ENCODE assay signal across 18 cellular contexts in genomic region chr2:47028846-47029560, GRCh38.
DNase-seq lines count a peak whose midpoint lies in the region; ATAC-seq and TF ChIP-seq lines count a peak whose summit lies in the region.
"Had no signal": no experiment of that assay in that cellular context is flagged by ENCODE, and none has a peak within 500 bp of the region (broad histone marks: within the 10 kb centered on the region; RNA-seq: fewer than 3 reads in every experiment).

No MANE protein-coding gene starts in this region.

- H4K91ac ChIP-seq in IMR-90 (ENCODE audit: insufficient read depth, low read depth, low read length): no peak overlapping the region

- CTCF ChIA-PET in IMR-90 (lab: Yijun Ruan, JAX): no interaction called here

- no peak overlapping the region for H4K5ac ChIP-seq in IMR-90 (ENCODE audit: low read depth, low read length)

- peak overlapping the region; percentile 74 for H2AK9ac ChIP-seq in IMR-90 (replicated peaks; ENCODE audit: low read depth, low read length, poor library complexity)

- H4K20me1 ChIP-seq in IMR-90 (ENCODE audit: insufficient read depth, low read length): no peaks in the 10 kb centered on the region

- H3K9me3 ChIP-seq in IMR-90 (ENCODE audit: control insufficient read depth, insufficient read depth, low read length) (no peaks in the 10 kb centered on the region), ascending aorta (no peaks in the 10 kb centered on the region)
- H3K9me3 ChIP-seq: psoas muscle had no signal

- H3K4ac ChIP-seq in IMR-90 (ENCODE audit: low read depth, low read length): no peak overlapping the region

- no peak overlapping the region for H3K14ac ChIP-seq in IMR-90 (replicated peaks; ENCODE audit: low read depth, low read length)

- DNase-seq in activated naive CD8-positive, alpha-beta T cell treated with anti-CD3 and anti-CD28 coated beads, Interleukin-2, amount 10 ng/mL, durations not matched to agents 7 days and 5 days: no peak
- no peak for DNase-seq in activated naive CD8-positive, alpha-beta T cell treated with anti-CD3 and anti-CD28 coated beads for 36 hours
- DNase-seq in IMR-90 (no peak), ascending aorta (ENCODE audit: low spot score in 2 of 2) (no peak)
- no peak for DNase-seq in stimulated activated naive B cell treated with anti-CD40 and anti-IgM and Interleukin-4, amounts not matched to agents 10 μg/mL and 1 μg/mL and 100 μg/mL, for 72 hours
- no peak for DNase-seq in activated T-cell treated with anti-CD3 and anti-CD28 coated beads, Interleukin-2, amount 50 U/mL, for 4 hours
- DNase-seq in activated CD4-positive, CD25-positive, alpha-beta regulatory T cell (lab: John Stamatoyannopoulos, UW): no peak
- DNase-seq: activated CD4-positive, alpha-beta T cell treated with anti-CD3 and anti-CD28 coated beads, Interleukin-2, amount 50 U/mL, for 4 hours; COR-L47; dorsolateral prefrontal cortex; glutamatergic neuron; NCI-H1694; NCI-H748 treated with DMSO at 0.1 percent for 48 hours; psoas muscle; stimulated activated CD4-positive, alpha-beta T cell treated with anti-CD3 and anti-CD28 coated beads, Interleukin-12 subunit alpha, Interleukin-12 subunit beta, amount 100 ng/mL, for 4 hours; stimulated activated naive CD4-positive, alpha-beta T cell had no signal

- TF ChIP-seq RAD21 in IMR-90 (IDR thresholded peaks at IDR 0.05; ENCODE audit: low read length): no peak

- intact Hi-C loops in IMR-90 (cut with micrococcal nuclease): no loop called here
- intact Hi-C loops in ascending aorta (cut with DNase I): no loop called here

- dilution Hi-C loops in IMR-90 (cut with HindIII; ENCODE audit: low sequenced_read_pairs, unreplicated experiment): no loop called here

- ATAC-seq in activated naive CD8-positive, alpha-beta T cell treated with anti-CD3 and anti-CD28 coated beads, Interleukin-2, amount 10 ng/mL, durations not matched to agents 7 days and 5 days (ENCODE audit: low read depth): no peak
- ATAC-seq in IMR-90 (ENCODE audit: low read depth) (no peak), GM18520 (IDR thresholded peaks at IDR 0.05; ENCODE audit: unreplicated experiment) (no peak)
- no peak for ATAC-seq in stimulated activated naive B cell treated with anti-CD40 and anti-IgM and Interleukin-4, amounts not matched to agents 10 μg/mL and 1 μg/mL and 100 μg/mL, for 72 hours (replicated peaks)
- ATAC-seq in activated T-cell treated with anti-CD3 and anti-CD28 coated beads, Interleukin-2, amount 50 U/mL, for 4 hours: no peak

- H3K27ac ChIP-seq in IMR-90 (ENCODE audit: insufficient read depth, low read length) (no peak overlapping the region), ascending aorta (peak overlapping the region; percentile 31 to 97)
- H3K27ac ChIP-seq: psoas muscle had no signal

- H3K4me1 ChIP-seq in IMR-90 (ENCODE audit: control insufficient read depth, insufficient read depth, low read length) (peaks cover 28% of the 10 kb centered on the region), ascending aorta (peaks cover 16 to 30% of the 10 kb centered on the region in 2 donors)

- no peak overlapping the region for H3K4me2 ChIP-seq in IMR-90 (ENCODE audit: low read depth, low read length)

- TF ChIP-seq CTCF in IMR-90 (conservative IDR thresholded peaks at IDR 0.05; ENCODE audit: low read depth, low read length) (no peak), ascending aorta (IDR thresholded peaks at IDR 0.05) (no peak)

- no peak overlapping the region for H2BK5ac ChIP-seq in IMR-90 (ENCODE audit: low read depth, low read length, poor library complexity, severe bottlenecking)

- H3K4me3 Mint-ChIP-seq in activated naive CD8-positive, alpha-beta T cell treated with anti-CD3 and anti-CD28 coated beads, Interleukin-2, amount 10 ng/mL, durations not matched to agents 7 days and 5 days: no peak overlapping the region
- no peak overlapping the region for H3K4me3 Mint-ChIP-seq in activated naive CD8-positive, alpha-beta T cell treated with anti-CD3 and anti-CD28 coated beads for 36 hours
- no peak overlapping the region for H3K4me3 Mint-ChIP-seq in stimulated activated naive B cell treated with anti-CD40 and anti-IgM and Interleukin-4, amounts not matched to agents 10 μg/mL and 1 μg/mL and 100 μg/mL, for 72 hours
- no peak overlapping the region for H3K4me3 Mint-ChIP-seq in activated T-cell treated with anti-CD3 and anti-CD28 coated beads, Interleukin-2, amount 50 U/mL, for 4 hours
- H3K4me3 Mint-ChIP-seq: nephron had no signal

- H3K56ac ChIP-seq in IMR-90 (ENCODE audit: extremely low read depth, insufficient read depth, low read length): no peak overlapping the region

- H2AK5ac ChIP-seq in IMR-90 (ENCODE audit: low read depth, low read length): peak overlapping the region; percentile 35; the same call in 1 of the 2 replicates

- no peak for TF ChIP-seq POLR2A in IMR-90 (IDR thresholded peaks at IDR 0.05; ENCODE audit: low read depth, low read length)

- peaks cover 7% of the 10 kb centered on the region for H3K4me1 Mint-ChIP-seq in activated naive CD8-positive, alpha-beta T cell treated with anti-CD3 and anti-CD28 coated beads, Interleukin-2, amount 10 ng/mL, durations not matched to agents 7 days and 5 days
- H3K4me1 Mint-ChIP-seq in activated naive CD8-positive, alpha-beta T cell treated with anti-CD3 and anti-CD28 coated beads for 36 hours: peaks cover 2% of the 10 kb centered on the region
- peaks cover 13% of the 10 kb centered on the region in 2 donors for H3K4me1 Mint-ChIP-seq in stimulated activated naive B cell treated with anti-CD40 and anti-IgM and Interleukin-4, amounts not matched to agents 10 μg/mL and 1 μg/mL and 100 μg/mL, for 72 hours
- H3K4me1 Mint-ChIP-seq in activated T-cell treated with anti-CD3 and anti-CD28 coated beads, Interleukin-2, amount 50 U/mL, for 4 hours (ENCODE audit: low read depth): no peaks in the 10 kb centered on the region

- H3K9ac ChIP-seq in IMR-90 (ENCODE audit: low read depth, low read length): no peak overlapping the region

- H3K23ac ChIP-seq in IMR-90 (ENCODE audit: low read depth, low read length): no peak overlapping the region

- H3K36me3 Mint-ChIP-seq in activated naive CD8-positive, alpha-beta T cell treated with anti-CD3 and anti-CD28 coated beads, Interleukin-2, amount 10 ng/mL, durations not matched to agents 7 days and 5 days: peaks cover 19% of the 10 kb centered on the region
- H3K36me3 Mint-ChIP-seq in activated naive CD8-positive, alpha-beta T cell treated with anti-CD3 and anti-CD28 coated beads for 36 hours: peaks cover 17% of the 10 kb centered on the region
- H3K36me3 Mint-ChIP-seq in stimulated activated naive B cell treated with anti-CD40 and anti-IgM and Interleukin-4, amounts not matched to agents 10 μg/mL and 1 μg/mL and 100 μg/mL, for 72 hours: peaks cover 60 to 64% of the 10 kb centered on the region in 2 donors
- H3K36me3 Mint-ChIP-seq in activated T-cell treated with anti-CD3 and anti-CD28 coated beads, Interleukin-2, amount 50 U/mL, for 4 hours (ENCODE audit: insufficient read depth): peaks cover 30% of the 10 kb centered on the region

- H3K36me3 ChIP-seq in IMR-90 (ENCODE audit: control insufficient read depth, insufficient read depth, low read length) (peaks cover 72% of the 10 kb centered on the region), ascending aorta (peaks cover 69 to 78% of the 10 kb centered on the region in 2 donors)

- H2AFZ ChIP-seq in IMR-90 (replicated peaks; ENCODE audit: low read length, poor library complexity): no peak overlapping the region

- no TSS peak for BruUV-seq in IMR-90 (replicated peaks; lab: Mats Ljungman, UMichigan)

- H4K8ac ChIP-seq in IMR-90 (ENCODE audit: low read depth in 2 of 2, low read length in 2 of 2): no peak overlapping the region

- H3K27me3 Mint-ChIP-seq in activated naive CD8-positive, alpha-beta T cell treated with anti-CD3 and anti-CD28 coated beads, Interleukin-2, amount 10 ng/mL, durations not matched to agents 7 days and 5 days: no peaks in the 10 kb centered on the region
- no peaks in the 10 kb centered on the region for H3K27me3 Mint-ChIP-seq in activated naive CD8-positive, alpha-beta T cell treated with anti-CD3 and anti-CD28 coated beads for 36 hours
- no peaks in the 10 kb centered on the region for H3K27me3 Mint-ChIP-seq in stimulated activated naive B cell treated with anti-CD40 and anti-IgM and Interleukin-4, amounts not matched to agents 10 μg/mL and 1 μg/mL and 100 μg/mL, for 72 hours
- no peaks in the 10 kb centered on the region for H3K27me3 Mint-ChIP-seq in activated T-cell treated with anti-CD3 and anti-CD28 coated beads, Interleukin-2, amount 50 U/mL, for 4 hours (ENCODE audit: low read depth)

- 80% methylated on average over 5 of the region's 9 CpGs; no CpG with 5 or more reads in 1 of the 2 experiments for WGBS in IMR-90 (ENCODE audit: extremely low coverage in 2 of 2, insufficient read length in 1 of 2), 2 experiments

- no peak overlapping the region for H2BK15ac ChIP-seq in IMR-90 (ENCODE audit: low read depth, low read length)

- H3K9me3 Mint-ChIP-seq in activated naive CD8-positive, alpha-beta T cell treated with anti-CD3 and anti-CD28 coated beads, Interleukin-2, amount 10 ng/mL, durations not matched to agents 7 days and 5 days: no peaks in the 10 kb centered on the region
- no peaks in the 10 kb centered on the region for H3K9me3 Mint-ChIP-seq in activated naive CD8-positive, alpha-beta T cell treated with anti-CD3 and anti-CD28 coated beads for 36 hours
- no peaks in the 10 kb centered on the region for H3K9me3 Mint-ChIP-seq in stimulated activated naive B cell treated with anti-CD40 and anti-IgM and Interleukin-4, amounts not matched to agents 10 μg/mL and 1 μg/mL and 100 μg/mL, for 72 hours
- no peaks in the 10 kb centered on the region for H3K9me3 Mint-ChIP-seq in activated T-cell treated with anti-CD3 and anti-CD28 coated beads, Interleukin-2, amount 50 U/mL, for 4 hours
- H3K9me3 Mint-ChIP-seq: nephron had no signal

- peaks cover 10 to 48% of the 10 kb centered on the region in 2 experiments; a peak in 3 of 4 replicates for H3K79me1 ChIP-seq in IMR-90 (ENCODE audit: low read depth in 1 of 2, low read length in 2 of 2)

- H3K18ac ChIP-seq in IMR-90 (ENCODE audit: low read depth, low read length): no peak overlapping the region

- H3K9me1 ChIP-seq in IMR-90 (ENCODE audit: insufficient read depth, low read length): peaks cover 32% of the 10 kb centered on the region

- no peak overlapping the region for H2BK20ac ChIP-seq in IMR-90 (ENCODE audit: low read depth, low read length)

- H3K27ac Mint-ChIP-seq in activated naive CD8-positive, alpha-beta T cell treated with anti-CD3 and anti-CD28 coated beads, Interleukin-2, amount 10 ng/mL, durations not matched to agents 7 days and 5 days: peak overlapping the region; percentile 37
- no peak overlapping the region for H3K27ac Mint-ChIP-seq in activated naive CD8-positive, alpha-beta T cell treated with anti-CD3 and anti-CD28 coated beads for 36 hours
- H3K27ac Mint-ChIP-seq in stimulated activated naive B cell treated with anti-CD40 and anti-IgM and Interleukin-4, amounts not matched to agents 10 μg/mL and 1 μg/mL and 100 μg/mL, for 72 hours: peak overlapping the region; percentile 37
- H3K27ac Mint-ChIP-seq: nephron had no signal

- H2BK120ac ChIP-seq in IMR-90 (ENCODE audit: low read depth, low read length): no peak overlapping the region

- H3K27me3 ChIP-seq in IMR-90 (ENCODE audit: control insufficient read depth, insufficient read depth, low read length) (no peaks in the 10 kb centered on the region), ascending aorta (no peaks in the 10 kb centered on the region)
- H3K27me3 ChIP-seq: dorsolateral prefrontal cortex had no signal

- POLR2A ChIA-PET in activated naive CD8-positive, alpha-beta T cell treated with anti-CD3 and anti-CD28 coated beads, Interleukin-2, amount 10 ng/mL, durations not matched to agents 7 days and 5 days (lab: Charles Lee): no interaction called here
- POLR2A ChIA-PET in IMR-90 (lab: Charles Lee; ENCODE audit: unreplicated experiment): no interaction called here

- H3K4me3 ChIP-seq in IMR-90 (ENCODE audit: insufficient read depth, low read depth, low read length): no peak overlapping the region
- H3K4me3 ChIP-seq in ascending aorta: no peak overlapping the region
- H3K4me3 ChIP-seq: dorsolateral prefrontal cortex, psoas muscle had no signal

- in situ Hi-C loops in IMR-90 (cut with MboI; ENCODE audit: low sequenced_read_pairs): no loop called here
